Comparison of ENCODE assay signal across 17 cellular contexts in the genomic region with DNA sequence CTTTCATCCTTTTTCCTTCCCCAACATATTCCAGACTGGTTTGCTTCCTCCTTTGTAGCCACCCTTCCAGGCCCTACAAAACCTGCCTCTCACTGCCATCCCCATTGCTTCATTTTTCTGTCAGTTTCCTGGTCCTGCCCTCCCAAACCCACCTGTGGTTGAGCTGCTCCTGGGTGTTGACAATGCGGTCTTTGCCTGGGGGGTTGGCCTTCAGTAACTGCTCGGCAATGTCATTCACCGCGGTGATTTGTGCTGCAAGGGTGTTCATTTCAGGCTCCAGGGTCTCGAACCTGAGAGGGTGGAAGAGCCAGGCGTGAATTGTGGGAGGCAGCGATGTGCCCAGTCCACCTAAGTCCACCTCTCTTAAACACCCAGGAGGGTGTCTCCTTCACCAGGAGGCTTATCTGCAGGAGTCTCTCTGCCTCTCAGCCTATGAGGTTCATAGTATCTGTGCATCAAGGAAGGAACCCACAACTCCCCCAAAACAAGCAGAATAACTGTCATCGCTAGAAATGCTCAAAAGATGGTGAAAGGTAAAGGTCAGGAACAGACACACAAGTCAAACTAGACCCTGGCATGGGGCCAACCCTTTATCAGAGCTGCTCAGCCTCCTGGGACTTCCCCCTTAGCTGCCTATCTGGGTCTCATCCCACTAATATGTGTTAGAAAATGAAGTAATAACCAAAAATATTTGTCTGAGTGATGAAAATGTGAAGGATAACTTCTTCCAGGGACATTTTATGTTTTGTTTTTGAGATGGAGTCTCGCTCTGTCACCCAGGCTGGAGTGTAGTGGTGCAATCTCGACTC. TPM values are rescaled to one million over a fixed set of nuclear protein-coding genes. Genes with fewer than 3 reads are reported as not detected.
DNase-seq lines count a peak whose midpoint lies in the region; ATAC-seq and TF ChIP-seq lines count a peak whose summit lies in the region.
"Had no signal": no experiment of that assay in that cellular context is flagged by ENCODE, and none has a peak within 500 bp of the region (broad histone marks: within the 10 kb centered on the region; RNA-seq: fewer than 3 reads in every experiment).

No MANE protein-coding gene starts in this region.

- H3K36me3 Mint-ChIP-seq in activated naive CD8-positive, alpha-beta T cell treated with anti-CD3 and anti-CD28 coated beads for 36 hours: peaks cover 2% of the 10 kb centered on the region
- H3K36me3 Mint-ChIP-seq: activated CD4-positive, alpha-beta memory T cell treated with anti-CD3 and anti-CD28 coated beads for 36 hours; natural killer cell treated with Interleukin-12 subunit alpha and Interleukin-12 subunit beta and Interleukin-15 and Interleukin-18, amount 100 ng/mL, for 72 hours had no signal

- no peaks in the 10 kb centered on the region for H3K9me3 ChIP-seq in hepatocyte (ENCODE audit: low read depth)
- no peaks in the 10 kb centered on the region for H3K9me3 ChIP-seq in tibial artery

- H3K4me3 Mint-ChIP-seq in activated naive CD8-positive, alpha-beta T cell treated with anti-CD3 and anti-CD28 coated beads for 36 hours: peak overlapping the region; percentile 12
- H3K4me3 Mint-ChIP-seq: activated CD4-positive, alpha-beta memory T cell treated with anti-CD3 and anti-CD28 coated beads for 36 hours; natural killer cell treated with Interleukin-12 subunit alpha and Interleukin-12 subunit beta and Interleukin-15 and Interleukin-18, amount 100 ng/mL, for 72 hours had no signal

- peaks cover 5% of the 10 kb centered on the region for H3K4me1 Mint-ChIP-seq in activated naive CD8-positive, alpha-beta T cell treated with anti-CD3 and anti-CD28 coated beads for 36 hours

- H3K4me1 ChIP-seq in hepatocyte (ENCODE audit: insufficient read depth) (no peaks in the 10 kb centered on the region), tibial artery (no peaks in the 10 kb centered on the region)

- H3K9me3 Mint-ChIP-seq in activated naive CD8-positive, alpha-beta T cell treated with anti-CD3 and anti-CD28 coated beads for 36 hours: peaks cover 2% of the 10 kb centered on the region
- H3K9me3 Mint-ChIP-seq: activated CD4-positive, alpha-beta memory T cell treated with anti-CD3 and anti-CD28 coated beads for 36 hours; natural killer cell treated with Interleukin-12 subunit alpha and Interleukin-12 subunit beta and Interleukin-15 and Interleukin-18, amount 100 ng/mL, for 72 hours had no signal

- H3K27ac ChIP-seq in hepatocyte (no peak overlapping the region), tibial artery (no peak overlapping the region)
- H3K27ac ChIP-seq: 22Rv1 had no signal

- TF ChIP-seq EP300 in Ishikawa (IDR thresholded peaks at IDR 0.05; ENCODE audit: borderline replicate concordance): no peak

- intact Hi-C loops in tibial artery (cut with DNase I; ENCODE audit: low total_unique reads): no loop called here

- H3K4me2 ChIP-seq in hepatocyte: no peak overlapping the region

- H3K4me3 ChIP-seq in hepatocyte: no peak overlapping the region
- no peak overlapping the region for H3K4me3 ChIP-seq in tibial artery
- H3K4me3 ChIP-seq: GM12878 had no signal

- H3K36me3 ChIP-seq in hepatocyte (replicated peaks; ENCODE audit: insufficient read depth, low read depth) (no peaks in the 10 kb centered on the region), tibial artery (peaks cover 0 to 35% (median 5%) of the 10 kb centered on the region in 3 donors)

- H2AFZ ChIP-seq in hepatocyte: no peak overlapping the region

- no peaks in the 10 kb centered on the region for H3K79me2 ChIP-seq in hepatocyte

- H3K9me2 ChIP-seq in hepatocyte (replicated peaks; ENCODE audit: insufficient read depth): no peaks in the 10 kb centered on the region

- TF ChIP-seq CTCF in hepatocyte (IDR thresholded peaks at IDR 0.05; ENCODE audit: poor library complexity) (no peak), tibial artery (IDR thresholded peaks at IDR 0.05) (no peak)

- DNase-seq in DMS 273 (lab: John Stamatoyannopoulos, UW; ENCODE audit: unreplicated experiment) (peak; percentile 18), DMS 273 treated with DMSO at 0.1 percent for 48 hours (lab: John Stamatoyannopoulos, UW) (no peak), hepatocyte (ENCODE audit: low spot score) (peak; percentile 56), tibial artery (no peak), NAMALWA (ENCODE audit: low spot score) (no peak)
- peak; percentile 33 for DNase-seq in activated naive CD8-positive, alpha-beta T cell treated with anti-CD3 and anti-CD28 coated beads for 36 hours
- DNase-seq: activated CD4-positive, alpha-beta memory T cell treated with anti-CD3 and anti-CD28 coated beads for 36 hours; GF-D8; kidney glomerular epithelial cell; NCI-H1694 treated with DMSO at 0.1 percent for 48 hours; stimulated activated CD4-positive, alpha-beta T cell treated with anti-CD3 and anti-CD28 coated beads, Interleukin-4, amount 100 ng/mL, for 1 hour; SW 1271 had no signal

- TF ChIP-seq RAD21 in Ishikawa (IDR thresholded peaks at IDR 0.05; ENCODE audit: low read depth): no peak

- H3K27ac Mint-ChIP-seq in activated naive CD8-positive, alpha-beta T cell treated with anti-CD3 and anti-CD28 coated beads for 36 hours: no peak overlapping the region
- H3K27ac Mint-ChIP-seq: activated CD4-positive, alpha-beta memory T cell treated with anti-CD3 and anti-CD28 coated beads for 36 hours; natural killer cell treated with Interleukin-12 subunit alpha and Interleukin-12 subunit beta and Interleukin-15 and Interleukin-18, amount 100 ng/mL, for 72 hours had no signal

- no peak for ATAC-seq in GM21529 (IDR thresholded peaks at IDR 0.05; ENCODE audit: unreplicated experiment)
- ATAC-seq: GM12878; natural killer cell treated with Interleukin-12 subunit alpha and Interleukin-12 subunit beta and Interleukin-15 and Interleukin-18, amount 100 ng/mL, for 72 hours had no signal

- H3K27me3 ChIP-seq in hepatocyte (no peaks in the 10 kb centered on the region), tibial artery (no peaks in the 10 kb centered on the region)

- no peaks in the 10 kb centered on the region for H4K20me1 ChIP-seq in hepatocyte (ENCODE audit: insufficient read depth, poor library complexity, severe bottlenecking)

- no peaks in the 10 kb centered on the region for H3K27me3 Mint-ChIP-seq in activated naive CD8-positive, alpha-beta T cell treated with anti-CD3 and anti-CD28 coated beads for 36 hours
- H3K27me3 Mint-ChIP-seq: activated CD4-positive, alpha-beta memory T cell treated with anti-CD3 and anti-CD28 coated beads for 36 hours had no signal

- 95% methylated on average over 10 of the region's 10 CpGs for WGBS in hepatocyte (ENCODE audit: low lambda C conversion rate, missing lambda C conversion rate)

TF ChIP-seq in Ishikawa, 13 proteins besides CTCF, POLR2A, EP300 and RAD21:
- TF ChIP-seq NFIC (IDR thresholded peaks at IDR 0.05): peak; percentile 53
- no peak for TF ChIP-seq CEBPB (IDR thresholded peaks at IDR 0.05)

RNA-seq across cellular contexts. Expression of a gene that starts 23.9 kb away (rescaled TPM):
- total RNA-seq in activated naive CD8-positive, alpha-beta T cell treated with anti-CD3 and anti-CD28 coated beads for 36 hours: 10 to 100 TPM; 12.2 to 15.5 TPM
- total RNA-seq in hepatocyte: 25.7 and 26.7 TPM in 2 replicates
- 32.4 and 33.4 TPM in 2 replicates for polyA plus RNA-seq in hepatocyte

RNA-seq across cellular contexts. Expression of a gene that starts 27.4 kb away (rescaled TPM):
- total RNA-seq in activated naive CD8-positive, alpha-beta T cell treated with anti-CD3 and anti-CD28 coated beads for 36 hours: 1 to 10 TPM; 1.4 to 1.7 TPM
- total RNA-seq in hepatocyte: 115 and 152 TPM in 2 replicates
- 177 and 183 TPM in 2 replicates for polyA plus RNA-seq in hepatocyte

Comparison
In these comparisons a context has a peak if more than half of its experiments do, and no peak if none do; other contexts are left out.
1. DNase-seq: peak in DMS 273 (single experiment), activated naive CD8-positive, alpha-beta T cell treated with anti-CD3 and anti-CD28 coated beads for 36 hours (single experiment) and hepatocyte (single experiment); none in DMS 273 treated with DMSO at 0.1 percent for 48 hours (single experiment), tibial artery (0 of 2) and NAMALWA (single experiment).
2. RNA of a gene that starts 27.4 kb away (total RNA-seq): 115 to 152 TPM in hepatocyte; 1.4 to 1.7 TPM in activated naive CD8-positive, alpha-beta T cell treated with anti-CD3 and anti-CD28 coated beads for 36 hours; every median in the first group is over 10 times any median in the second.